Comparison of ENCODE assay signal across 8 cellular contexts in the genomic region with DNA sequence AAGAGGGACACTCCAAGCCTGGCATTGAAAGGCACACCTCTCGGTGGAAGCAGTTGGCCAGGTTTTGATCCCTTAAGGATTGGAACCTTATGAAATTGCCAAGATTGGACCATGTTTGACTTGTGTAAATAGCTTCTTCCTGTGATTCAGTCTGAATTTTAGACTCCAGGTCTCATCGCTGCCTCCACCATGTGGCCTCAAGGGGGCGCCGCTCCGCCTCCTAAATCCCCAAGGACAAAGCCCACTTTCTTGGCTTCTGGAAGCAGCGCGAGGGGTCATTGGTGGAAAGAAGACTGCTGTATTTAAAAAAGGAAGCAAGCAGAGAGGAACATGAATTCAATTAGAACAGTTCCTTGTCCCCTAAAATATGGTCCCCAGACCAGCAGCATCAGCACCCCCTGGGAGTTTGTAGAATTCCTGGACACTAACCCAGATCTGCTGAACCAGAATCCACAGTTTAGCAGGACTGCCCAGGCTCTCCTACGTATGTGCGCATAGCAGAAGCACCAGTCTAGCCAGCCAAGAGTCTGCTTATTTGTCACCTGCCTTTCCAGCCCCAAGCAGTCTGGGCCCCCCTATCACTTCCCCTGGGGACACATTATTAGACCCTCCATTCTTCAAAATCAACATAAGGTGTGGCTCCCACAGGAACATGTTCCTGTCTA.
A peak's percentile ranks its signal among the peaks of the same experiment; 100 is the strongest.
DNase-seq lines count a peak whose midpoint lies in the region; ATAC-seq and TF ChIP-seq lines count a peak whose summit lies in the region.

No MANE protein-coding gene starts in this region.

- CTCF ChIA-PET in AG04449 (lab: Yijun Ruan, JAX): interaction anchor here (0.6 to 1.6 kb wide), 26 partner anchors 8 to 1361 kb away, joined by 3 to 13 read pairs (median 4); no protein-coding TSS in a partner anchor

- no peaks in the 10 kb centered on the region for H3K9me3 ChIP-seq in adipocyte (ENCODE audit: control insufficient read depth, low read length)
- H3K9me3 ChIP-seq in iPS DF 6.9 (ENCODE audit: control insufficient read depth, insufficient read depth, low read length): no peaks in the 10 kb centered on the region

- H3K4me3 ChIP-seq in AG04449 (ENCODE audit: low read depth, low read length): no peak overlapping the region
- no peak overlapping the region for H3K4me3 ChIP-seq in GM12865 (ENCODE audit: low read depth, low read length)
- no peak overlapping the region for H3K4me3 ChIP-seq in adipocyte (ENCODE audit: low read length)
- no peak overlapping the region for H3K4me3 ChIP-seq in iPS DF 6.9 (ENCODE audit: low read length)

- TF ChIP-seq CTCF in AG04449 (IDR thresholded peaks at IDR 0.05; ENCODE audit: insufficient read depth, low read length, missing control alignments) (peak; percentile 72), GM12865 (IDR thresholded peaks at IDR 0.05; ENCODE audit: insufficient read depth, low read depth, low read length, missing control alignments) (peak; percentile 66)

- POLR2A ChIA-PET in AG04449 (lab: Yijun Ruan, JAX): no interaction called here

- no peak overlapping the region for H3K9ac ChIP-seq in adipocyte (ENCODE audit: low read length)

- no peaks in the 10 kb centered on the region for H3K27me3 ChIP-seq in adipocyte (replicated peaks; ENCODE audit: control insufficient read depth, insufficient read depth, low read length)
- H3K27me3 ChIP-seq in iPS DF 6.9 (ENCODE audit: control insufficient read depth, insufficient read depth, low read length): no peaks in the 10 kb centered on the region

- no peak for ATAC-seq in GM21423 (IDR thresholded peaks at IDR 0.05; ENCODE audit: unreplicated experiment)

- H3K4me1 ChIP-seq in adipocyte (ENCODE audit: control insufficient read depth, insufficient read depth, low read length) (peaks cover 51% of the 10 kb centered on the region), iPS DF 6.9 (ENCODE audit: control insufficient read depth, insufficient read depth, low read length) (peaks cover 12% of the 10 kb centered on the region)

- no peak overlapping the region for H3K27ac ChIP-seq in iPS DF 6.9 (ENCODE audit: low read length)

- no CpG with 5 or more reads among the region's 9 CpGs for WGBS in iPS DF 6.9 (ENCODE audit: insufficient coverage, insufficient read length)

- H3K36me3 ChIP-seq in adipocyte (ENCODE audit: control insufficient read depth, insufficient read depth, low read length, severe bottlenecking): no peaks in the 10 kb centered on the region
- H3K36me3 ChIP-seq in iPS DF 6.9 (ENCODE audit: control insufficient read depth, insufficient read depth, low read length): no peaks in the 10 kb centered on the region

- DNase-seq in AG04449 (ENCODE audit: low read depth, low spot score) (no peak), GM12865 (ENCODE audit: low read depth) (peak; percentile 71), NCI-H2196 (lab: John Stamatoyannopoulos, UW; ENCODE audit: unreplicated experiment) (peak; percentile 72), adipocyte (ENCODE audit: low read depth) (peak; percentile 24), iPS DF 6.9 (ENCODE audit: low read depth, low spot score) (peak; percentile 68), cerebellum (ENCODE audit: low spot score) (no peak)
- peak; percentile 26 to 56 for DNase-seq in stimulated activated CD4-positive, alpha-beta T cell treated with anti-CD3 and anti-CD28 coated beads, Interleukin-2, amount 100 ng/mL, for 24 hours

Comparison
In these comparisons a context has a peak if more than half of its experiments do, and no peak if none do; other contexts are left out.
1. DNase-seq: peak in GM12865 (single experiment), NCI-H2196 (single experiment), adipocyte (single experiment), iPS DF 6.9 (single experiment) and stimulated activated CD4-positive, alpha-beta T cell treated with anti-CD3 and anti-CD28 coated beads, Interleukin-2, amount 100 ng/mL, for 24 hours (2 of 2); none in AG04449 (single experiment) and cerebellum (single experiment).